ENCODE assay signal across 13 cellular contexts in the genomic region with DNA sequence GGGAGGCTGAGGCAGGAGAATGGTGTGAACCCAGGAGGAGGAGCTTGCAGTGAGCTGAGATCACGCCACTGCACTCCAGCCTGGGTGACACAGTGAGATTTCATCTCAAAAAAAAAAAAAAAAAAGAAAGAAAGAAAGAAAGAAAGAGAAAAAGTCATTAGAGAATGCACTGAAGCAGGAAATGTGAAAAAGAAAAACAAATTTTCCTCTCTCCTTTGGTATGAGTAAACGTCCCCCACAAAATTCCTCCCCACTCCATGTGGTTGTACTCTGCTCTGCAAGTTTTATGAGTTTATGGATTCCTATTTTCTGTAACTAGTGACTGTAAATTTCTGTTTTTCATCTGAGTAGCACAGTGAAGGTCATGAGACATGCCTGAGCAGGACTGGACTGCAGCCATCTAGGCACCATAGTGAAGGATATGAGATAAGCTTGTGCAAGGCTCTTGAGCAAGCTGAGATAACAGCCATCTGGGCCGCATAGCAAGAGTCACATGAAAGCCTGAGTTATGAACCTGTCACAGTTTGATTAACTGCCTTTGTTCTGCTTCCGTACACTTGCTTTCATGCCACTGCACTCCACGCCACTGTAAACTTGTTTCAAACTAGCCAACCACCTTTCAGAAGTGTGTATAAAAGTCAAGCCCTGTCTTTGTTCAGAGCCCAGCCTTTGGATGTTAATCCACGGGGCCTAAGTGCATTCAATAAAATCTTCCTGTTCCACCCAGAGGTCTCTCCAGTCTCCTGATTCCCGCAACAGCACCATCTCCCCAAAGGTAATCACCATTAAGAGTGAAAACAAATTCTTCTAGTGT. TPM values are rescaled to one million over a fixed set of nuclear protein-coding genes. Genes with fewer than 3 reads are reported as not detected.
DNase-seq lines count a peak whose midpoint lies in the region; ATAC-seq and TF ChIP-seq lines count a peak whose summit lies in the region.
"Had no signal": no experiment of that assay in that cellular context is flagged by ENCODE, and none has a peak within 500 bp of the region (broad histone marks: within the 10 kb centered on the region; RNA-seq: fewer than 3 reads in every experiment).

No MANE protein-coding gene starts in this region.

- no peak overlapping the region for H3K4me3 ChIP-seq in fibroblast of villous mesenchyme (ENCODE audit: low read depth, low read length)
- H3K4me3 ChIP-seq: tibial artery had no signal

- H3K36me3 Mint-ChIP-seq in progenitor cell of endocrine pancreas (ENCODE audit: insufficient read depth): peaks cover 7% of the 10 kb centered on the region
- H3K36me3 Mint-ChIP-seq: activated naive CD4-positive, alpha-beta T cell treated with anti-CD3 and anti-CD28 coated beads, Interleukin-2, amount 50 U/mL, for 24 hours had no signal

- no peak for TF ChIP-seq CTCF in fibroblast of villous mesenchyme (IDR thresholded peaks at IDR 0.05; ENCODE audit: insufficient read depth, low read depth, low read length)
- no peak for TF ChIP-seq CTCF in progenitor cell of endocrine pancreas (IDR thresholded peaks at IDR 0.05; ENCODE audit: unreplicated experiment)

- H3K27me3 Mint-ChIP-seq in progenitor cell of endocrine pancreas: no peaks in the 10 kb centered on the region

- DNase-seq in HUDEP-2 (lab: John Stamatoyannopoulos, UW; ENCODE audit: unreplicated experiment in 76 of 76): peak in 74 of 76 experiments; percentile 14 to 99 (median 80)
- peak; percentile 78 for DNase-seq in SK-N-DZ (ENCODE audit: low spot score)
- peak; percentile 91 for DNase-seq in fibroblast of villous mesenchyme (ENCODE audit: low read depth)
- DNase-seq in progenitor cell of endocrine pancreas (ENCODE audit: low spot score, unreplicated experiment): no peak
- DNase-seq in activated CD8-positive, alpha-beta memory T cell treated with anti-CD3 and anti-CD28 coated beads for 24 hours: no peak
- no peak for DNase-seq in HT-29 (ENCODE audit: low spot score)
- no peak for DNase-seq in NCI-H2029 treated with DMSO at 0.1 percent for 48 hours (lab: John Stamatoyannopoulos, UW)
- DNase-seq: effector CD8-positive, alpha-beta T cell; NCI-H345; posterior cingulate gyrus; tibial artery had no signal

- H3K27ac Mint-ChIP-seq in progenitor cell of endocrine pancreas: peak overlapping the region; percentile 91
- H3K27ac Mint-ChIP-seq: activated naive CD4-positive, alpha-beta T cell treated with anti-CD3 and anti-CD28 coated beads, Interleukin-2, amount 50 U/mL, for 24 hours had no signal

- peaks cover 16% of the 10 kb centered on the region for H3K9me3 Mint-ChIP-seq in progenitor cell of endocrine pancreas (ENCODE audit: low read depth)

- ATAC-seq in GM21717 (IDR thresholded peaks at IDR 0.05; ENCODE audit: unreplicated experiment): no peak

- peaks cover 9% of the 10 kb centered on the region for H3K4me1 Mint-ChIP-seq in progenitor cell of endocrine pancreas (ENCODE audit: low read depth)
- H3K4me1 Mint-ChIP-seq: activated naive CD4-positive, alpha-beta T cell treated with anti-CD3 and anti-CD28 coated beads, Interleukin-2, amount 50 U/mL, for 24 hours had no signal

- no peak overlapping the region for H3K4me3 Mint-ChIP-seq in progenitor cell of endocrine pancreas (ENCODE audit: low read depth)
- H3K4me3 Mint-ChIP-seq: activated naive CD4-positive, alpha-beta T cell treated with anti-CD3 and anti-CD28 coated beads, Interleukin-2, amount 50 U/mL, for 24 hours had no signal

RNA-seq across cellular contexts. Expression of a gene that starts 50.2 kb away (rescaled TPM):
- 31.9 and 34.4 TPM in 2 replicates for polyA plus RNA-seq in SK-N-DZ (2014; cell fraction: cytosol; rRNA removed)
- 8.1 and 8.9 TPM in 2 replicates for polyA plus RNA-seq in SK-N-DZ (2014; cell fraction: nucleus; rRNA removed)
- total RNA-seq in fibroblast of villous mesenchyme (9.0 and 13.4 TPM in 2 replicates), progenitor cell of endocrine pancreas (13.5 and 16.0 TPM in 2 replicates)
- total RNA-seq in HT-29 (2014; rRNA removed; shearing (Covaris generic)): 7.7 and 9.4 TPM in 2 replicates

Comparison
In these comparisons a context has a peak if more than half of its experiments do, and no peak if none do; other contexts are left out.
1. DNase-seq: peak in HUDEP-2 (74 of 76), SK-N-DZ (single experiment) and fibroblast of villous mesenchyme (single experiment); none in progenitor cell of endocrine pancreas (single experiment), activated CD8-positive, alpha-beta memory T cell treated with anti-CD3 and anti-CD28 coated beads for 24 hours (single experiment), HT-29 (single experiment) and NCI-H2029 treated with DMSO at 0.1 percent for 48 hours (single experiment).